8 cellular contexts compared by ENCODE assay signal in the genomic region with DNA sequence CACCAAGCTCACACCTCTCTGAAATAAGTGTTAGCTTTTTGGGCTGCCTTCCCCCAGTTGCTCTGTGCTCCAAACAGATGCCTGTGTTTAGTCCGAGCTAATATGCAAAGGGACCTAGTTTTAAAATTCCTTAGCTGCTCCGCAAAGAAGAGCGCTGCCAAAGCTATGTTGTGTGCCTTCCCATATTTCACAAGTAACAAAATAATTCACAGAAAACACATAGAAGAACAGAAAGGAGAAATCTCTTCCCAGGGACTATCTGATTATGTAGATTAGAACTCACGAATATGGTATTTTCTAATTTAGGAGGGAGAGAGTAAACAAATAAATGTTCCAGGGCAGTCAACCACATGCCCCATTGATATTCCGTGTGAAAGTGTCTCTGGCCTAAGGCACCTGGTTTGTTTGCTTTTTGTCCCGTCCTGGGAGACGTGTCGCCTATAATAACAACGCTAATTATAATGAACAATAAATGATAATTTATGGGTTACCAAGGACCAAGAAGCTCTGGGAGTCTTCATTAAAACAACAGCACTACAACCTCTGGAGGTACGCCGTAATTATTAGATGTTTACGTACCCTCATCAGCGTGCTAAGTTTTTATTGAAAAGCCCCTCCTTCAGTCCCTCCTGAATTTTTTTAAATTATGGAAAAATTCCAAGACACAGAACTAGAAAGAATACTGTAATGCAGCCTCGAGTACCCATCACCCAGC. TPM values are rescaled to one million over a fixed set of nuclear protein-coding genes. Genes with fewer than 3 reads are reported as not detected.
A peak's percentile ranks its signal among the peaks of the same experiment; 100 is the strongest.
DNase-seq lines count a peak whose midpoint lies in the region; ATAC-seq and TF ChIP-seq lines count a peak whose summit lies in the region.

No MANE protein-coding gene starts in this region.

- no peak for ATAC-seq in PC-3
- ATAC-seq in HG02759 (IDR thresholded peaks at IDR 0.05; ENCODE audit: unreplicated experiment): no peak
- ATAC-seq in GM19397 (IDR thresholded peaks at IDR 0.05; ENCODE audit: unreplicated experiment): no peak

- in situ Hi-C loops in HAP-1 (cut with MboI; ENCODE audit: low sequenced_read_pairs): loop anchor here (10.0 kb wide), 1 partner anchor 81 kb away; the partner anchor contains the start of gene CCNI
- in situ Hi-C loops in GM13976 (cut with MboI; ENCODE audit: low sequenced_read_pairs, unreplicated experiment): no loop called here

- POLR2A ChIA-PET in PC-3 (lab: Charles Lee; ENCODE audit: unreplicated experiment): no interaction called here

- H3K4me1 ChIP-seq in HAP-1 (peaks cover 22% of the 10 kb centered on the region), PC-3 (ENCODE audit: insufficient read depth, low read length) (peaks cover 36% of the 10 kb centered on the region), sigmoid colon (peaks cover 0 to 28% (median 10%) of the 10 kb centered on the region in 4 donors)

- TF ChIP-seq CTCF in PC-3 (conservative IDR thresholded peaks at IDR 0.05; ENCODE audit: low read depth, low read length) (no peak), fibroblast of mammary gland (conservative IDR thresholded peaks at IDR 0.05; ENCODE audit: control insufficient read depth, insufficient read depth, low read depth, low read length) (no peak), sigmoid colon (IDR thresholded peaks at IDR 0.05) (no peak), GM13976 (IDR thresholded peaks at IDR 0.05; ENCODE audit: borderline replicate concordance, control extremely low read depth, extremely low read depth, insufficient read depth, missing control alignments) (no peak)

- H3K9ac ChIP-seq in PC-3 (ENCODE audit: low read length): peak overlapping the region; percentile 59

- H3K79me2 ChIP-seq in PC-3 (ENCODE audit: low read length): peaks cover 22% of the 10 kb centered on the region

- CTCF ChIA-PET in PC-3 (lab: Charles Lee): no interaction called here

- no peaks in the 10 kb centered on the region for H3K9me3 ChIP-seq in HAP-1
- H3K9me3 ChIP-seq in PC-3 (ENCODE audit: low read length): no peaks in the 10 kb centered on the region
- no peaks in the 10 kb centered on the region for H3K9me3 ChIP-seq in sigmoid colon

- H3K27me3 ChIP-seq in HAP-1 (ENCODE audit: low read depth) (no peaks in the 10 kb centered on the region), PC-3 (ENCODE audit: low read length) (no peaks in the 10 kb centered on the region), sigmoid colon (no peaks in the 10 kb centered on the region)

- H4K20me1 ChIP-seq in PC-3 (ENCODE audit: low read length): no peaks in the 10 kb centered on the region

- H2AFZ ChIP-seq in PC-3 (ENCODE audit: low read length): peak overlapping the region; percentile 85

- H3K9me2 ChIP-seq in PC-3 (replicated peaks; ENCODE audit: low read length): no peaks in the 10 kb centered on the region

- H3K36me3 ChIP-seq in HAP-1 (replicated peaks) (peaks cover 13% of the 10 kb centered on the region), PC-3 (ENCODE audit: low read depth, low read length) (peaks cover 3% of the 10 kb centered on the region; the same call in 1 of the 2 replicates), sigmoid colon (peaks cover 0 to 12% (median 1%) of the 10 kb centered on the region in 4 donors)

- BruUV-seq in PC-3 (replicated peaks; lab: Mats Ljungman, UMichigan): TSS peak; percentile 62

- peak; percentile 18 to 34 for DNase-seq in HAP-1 (ENCODE audit: low spot score in 2 of 2)
- no peak for DNase-seq in PC-3
- DNase-seq in fibroblast of mammary gland (ENCODE audit: low read depth): no peak
- no peak for DNase-seq in sigmoid colon
- DNase-seq in stimulated activated CD4-positive, alpha-beta T cell treated with anti-CD3 and anti-CD28 coated beads, Interleukin-4, amount 100 ng/mL, for 24 hours: no peak
- no peak for DNase-seq in GM13976 (ENCODE audit: low spot score)

- H3K4me2 ChIP-seq in PC-3 (ENCODE audit: low read length): peak overlapping the region; percentile 88

- H3F3A ChIP-seq in PC-3 (ENCODE audit: low read length, unreplicated experiment): no peaks in the 10 kb centered on the region

- no peak for TF ChIP-seq POLR2A in sigmoid colon (IDR thresholded peaks at IDR 0.05)

- H3K4me3 ChIP-seq in HAP-1 (peak overlapping the region; percentile 84), PC-3 (ENCODE audit: low read length) (peak overlapping the region; percentile 66), fibroblast of mammary gland (ENCODE audit: control insufficient read depth, low read depth, low read length) (peak overlapping the region; percentile 90), sigmoid colon (peak overlapping the region; percentile 83 to 97 (median 86))

- H3K27ac ChIP-seq in PC-3 (ENCODE audit: low read length) (peak overlapping the region; percentile 52), sigmoid colon (peak overlapping the region; percentile 87 to 97 (median 92))

- WGBS in sigmoid colon, 2 donors: 28 to 53% methylated on average over 14 of the region's 14 CpGs

- no peak for TF ChIP-seq EP300 in sigmoid colon (IDR thresholded peaks at IDR 0.05)

- intact Hi-C loops in PC-3 (cut with micrococcal nuclease) (loop anchor here (1.0 kb wide), 1 partner anchor 79 kb away; no protein-coding TSS in a partner anchor), sigmoid colon (cut with DNase I) (loop anchor here (2.0 to 10.0 kb wide), 4 partner anchors 63 to 1011 kb away; partner anchors contain the start of genes NUP54 and SEPTIN11)

RNA-seq across cellular contexts. Expression of gene CCNG2, which starts 1.2 kb away (rescaled TPM):
- 7.7 and 8.0 TPM in 2 replicates for total RNA-seq in PC-3 (2014; rRNA removed)
- 10 to 100 TPM; 25.5 to 30.1 (median 25.7) TPM for total RNA-seq in sigmoid colon
- polyA plus RNA-seq in sigmoid colon: 10 to 100 TPM; 27.6 to 72.1 (median 49.9) TPM

Comparison
In these comparisons a context has a peak if more than half of its experiments do, and no peak if none do; other contexts are left out.
1. DNase-seq: peak in HAP-1 (2 of 2); none in PC-3 (single experiment), fibroblast of mammary gland (single experiment), sigmoid colon (single experiment), stimulated activated CD4-positive, alpha-beta T cell treated with anti-CD3 and anti-CD28 coated beads, Interleukin-4, amount 100 ng/mL, for 24 hours (single experiment) and GM13976 (single experiment).
2. Peak in every context shown above with its lines, with median percentiles within 50 percentile points of each other: H3K4me3 ChIP-seq.